ENCODE assay signal across 1 cellular context in the genomic region with DNA sequence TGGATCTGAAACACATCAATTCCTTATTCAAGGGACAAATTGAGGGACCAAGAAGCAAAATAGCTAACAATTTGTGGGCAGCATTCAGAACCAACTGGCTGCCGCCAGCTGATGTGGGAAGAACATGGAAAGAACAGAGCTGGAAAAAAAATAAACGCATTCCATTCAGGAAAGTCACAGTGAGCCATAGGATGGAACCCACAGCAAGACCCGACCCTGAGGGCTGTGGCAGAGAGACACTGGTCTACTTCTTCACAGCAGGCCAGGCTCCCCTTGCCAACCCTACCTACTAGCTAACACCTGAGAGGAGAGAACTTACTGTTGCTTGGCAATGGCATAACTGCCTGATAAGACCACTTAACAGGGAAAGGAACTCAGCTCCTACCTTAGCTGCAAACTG.
TF ChIP-seq lines count a peak whose summit lies in the region.

No MANE protein-coding gene starts in this region.

TF ChIP-seq in GM12878, 131 proteins besides CTCF, POLR2A, EP300 and RAD21 (continued from another document):
- TF ChIP-seq, protein P1, sequence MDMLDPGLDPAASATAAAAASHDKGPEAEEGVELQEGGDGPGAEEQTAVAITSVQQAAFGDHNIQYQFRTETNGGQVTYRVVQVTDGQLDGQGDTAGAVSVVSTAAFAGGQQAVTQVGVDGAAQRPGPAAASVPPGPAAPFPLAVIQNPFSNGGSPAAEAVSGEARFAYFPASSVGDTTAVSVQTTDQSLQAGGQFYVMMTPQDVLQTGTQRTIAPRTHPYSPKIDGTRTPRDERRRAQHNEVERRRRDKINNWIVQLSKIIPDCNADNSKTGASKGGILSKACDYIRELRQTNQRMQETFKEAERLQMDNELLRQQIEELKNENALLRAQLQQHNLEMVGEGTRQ (IDR thresholded peaks at IDR 0.05; ENCODE audit: borderline replicate concordance, low read depth, low read length) = no peak
